ENCODE assay signal across 2 cellular contexts in the genomic region with DNA sequence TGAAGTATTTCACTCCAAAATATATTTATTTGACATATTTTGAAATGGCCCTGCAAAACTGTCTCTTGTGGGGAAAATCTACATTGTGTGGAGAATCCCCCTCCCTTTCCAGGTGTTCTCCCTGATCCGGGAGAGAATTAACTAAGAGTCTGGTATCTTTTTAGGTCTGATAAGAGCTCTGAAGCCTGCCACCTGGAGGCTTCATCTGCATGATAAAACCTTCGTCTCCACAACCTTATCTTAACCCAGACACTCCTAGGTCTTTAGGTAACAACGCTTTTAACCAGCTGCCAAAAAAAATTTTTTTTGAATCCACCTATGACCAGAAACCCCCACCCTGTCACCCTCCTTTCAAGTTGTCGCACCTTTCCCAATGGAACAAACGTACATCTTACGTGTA.
TF ChIP-seq lines count a peak whose summit lies in the region.

No MANE protein-coding gene starts in this region.

TF ChIP-seq in H1, 55 proteins besides CTCF, POLR2A, EP300 and RAD21:
- TF ChIP-seq MAFK (IDR thresholded peaks at IDR 0.05; ENCODE audit: low read depth, low read length): no peak
- TF ChIP-seq BCL11A (IDR thresholded peaks at IDR 0.05; ENCODE audit: low read depth in 2 of 2, low read length in 2 of 2): no peak
- TF ChIP-seq RXRA (IDR thresholded peaks at IDR 0.05; ENCODE audit: insufficient read depth, low read depth, low read length): no peak
- TF ChIP-seq SP4 (IDR thresholded peaks at IDR 0.05; ENCODE audit: low read length): no peak
- TF ChIP-seq ZNF274 (IDR thresholded peaks at IDR 0.05; ENCODE audit: borderline replicate concordance, extremely low read depth, low read length): no peak
- TF ChIP-seq, protein P1, sequence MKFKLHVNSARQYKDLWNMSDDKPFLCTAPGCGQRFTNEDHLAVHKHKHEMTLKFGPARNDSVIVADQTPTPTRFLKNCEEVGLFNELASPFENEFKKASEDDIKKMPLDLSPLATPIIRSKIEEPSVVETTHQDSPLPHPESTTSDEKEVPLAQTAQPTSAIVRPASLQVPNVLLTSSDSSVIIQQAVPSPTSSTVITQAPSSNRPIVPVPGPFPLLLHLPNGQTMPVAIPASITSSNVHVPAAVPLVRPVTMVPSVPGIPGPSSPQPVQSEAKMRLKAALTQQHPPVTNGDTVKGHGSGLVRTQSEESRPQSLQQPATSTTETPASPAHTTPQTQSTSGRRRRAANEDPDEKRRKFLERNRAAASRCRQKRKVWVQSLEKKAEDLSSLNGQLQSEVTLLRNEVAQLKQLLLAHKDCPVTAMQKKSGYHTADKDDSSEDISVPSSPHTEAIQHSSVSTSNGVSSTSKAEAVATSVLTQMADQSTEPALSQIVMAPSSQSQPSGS (IDR thresholded peaks at IDR 0.05; ENCODE audit: low read length): no peak
- no peak for TF ChIP-seq NRF1 (IDR thresholded peaks at IDR 0.05; ENCODE audit: low read depth, low read length)
- no peak for TF ChIP-seq TBP (IDR thresholded peaks at IDR 0.05; ENCODE audit: low read depth, low read length)
- TF ChIP-seq TCF12 (IDR thresholded peaks at IDR 0.05; ENCODE audit: low read depth, low read length): 0 out of 2 replicates have a peak, but pooled peaks have one; percentile 5
- peak; percentile 64 for TF ChIP-seq ASH2L (IDR thresholded peaks at IDR 0.05; ENCODE audit: low read length)

TF ChIP-seq in liver, 16 proteins besides CTCF, POLR2A, EP300 and RAD21:
- TF ChIP-seq, protein P2, sequence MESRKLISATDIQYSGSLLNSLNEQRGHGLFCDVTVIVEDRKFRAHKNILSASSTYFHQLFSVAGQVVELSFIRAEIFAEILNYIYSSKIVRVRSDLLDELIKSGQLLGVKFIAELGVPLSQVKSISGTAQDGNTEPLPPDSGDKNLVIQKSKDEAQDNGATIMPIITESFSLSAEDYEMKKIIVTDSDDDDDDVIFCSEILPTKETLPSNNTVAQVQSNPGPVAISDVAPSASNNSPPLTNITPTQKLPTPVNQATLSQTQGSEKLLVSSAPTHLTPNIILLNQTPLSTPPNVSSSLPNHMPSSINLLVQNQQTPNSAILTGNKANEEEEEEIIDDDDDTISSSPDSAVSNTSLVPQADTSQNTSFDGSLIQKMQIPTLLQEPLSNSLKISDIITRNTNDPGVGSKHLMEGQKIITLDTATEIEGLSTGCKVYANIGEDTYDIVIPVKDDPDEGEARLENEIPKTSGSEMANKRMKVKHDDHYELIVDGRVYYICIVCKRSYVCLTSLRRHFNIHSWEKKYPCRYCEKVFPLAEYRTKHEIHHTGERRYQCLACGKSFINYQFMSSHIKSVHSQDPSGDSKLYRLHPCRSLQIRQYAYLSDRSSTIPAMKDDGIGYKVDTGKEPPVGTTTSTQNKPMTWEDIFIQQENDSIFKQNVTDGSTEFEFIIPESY (IDR thresholded peaks at IDR 0.05): no peak
- no peak for TF ChIP-seq JUND (IDR thresholded peaks at IDR 0.05)
- TF ChIP-seq, protein P3, sequence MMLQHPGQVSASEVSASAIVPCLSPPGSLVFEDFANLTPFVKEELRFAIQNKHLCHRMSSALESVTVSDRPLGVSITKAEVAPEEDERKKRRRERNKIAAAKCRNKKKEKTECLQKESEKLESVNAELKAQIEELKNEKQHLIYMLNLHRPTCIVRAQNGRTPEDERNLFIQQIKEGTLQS (IDR thresholded peaks at IDR 0.05): no peak
- TF ChIP-seq, protein P4, sequence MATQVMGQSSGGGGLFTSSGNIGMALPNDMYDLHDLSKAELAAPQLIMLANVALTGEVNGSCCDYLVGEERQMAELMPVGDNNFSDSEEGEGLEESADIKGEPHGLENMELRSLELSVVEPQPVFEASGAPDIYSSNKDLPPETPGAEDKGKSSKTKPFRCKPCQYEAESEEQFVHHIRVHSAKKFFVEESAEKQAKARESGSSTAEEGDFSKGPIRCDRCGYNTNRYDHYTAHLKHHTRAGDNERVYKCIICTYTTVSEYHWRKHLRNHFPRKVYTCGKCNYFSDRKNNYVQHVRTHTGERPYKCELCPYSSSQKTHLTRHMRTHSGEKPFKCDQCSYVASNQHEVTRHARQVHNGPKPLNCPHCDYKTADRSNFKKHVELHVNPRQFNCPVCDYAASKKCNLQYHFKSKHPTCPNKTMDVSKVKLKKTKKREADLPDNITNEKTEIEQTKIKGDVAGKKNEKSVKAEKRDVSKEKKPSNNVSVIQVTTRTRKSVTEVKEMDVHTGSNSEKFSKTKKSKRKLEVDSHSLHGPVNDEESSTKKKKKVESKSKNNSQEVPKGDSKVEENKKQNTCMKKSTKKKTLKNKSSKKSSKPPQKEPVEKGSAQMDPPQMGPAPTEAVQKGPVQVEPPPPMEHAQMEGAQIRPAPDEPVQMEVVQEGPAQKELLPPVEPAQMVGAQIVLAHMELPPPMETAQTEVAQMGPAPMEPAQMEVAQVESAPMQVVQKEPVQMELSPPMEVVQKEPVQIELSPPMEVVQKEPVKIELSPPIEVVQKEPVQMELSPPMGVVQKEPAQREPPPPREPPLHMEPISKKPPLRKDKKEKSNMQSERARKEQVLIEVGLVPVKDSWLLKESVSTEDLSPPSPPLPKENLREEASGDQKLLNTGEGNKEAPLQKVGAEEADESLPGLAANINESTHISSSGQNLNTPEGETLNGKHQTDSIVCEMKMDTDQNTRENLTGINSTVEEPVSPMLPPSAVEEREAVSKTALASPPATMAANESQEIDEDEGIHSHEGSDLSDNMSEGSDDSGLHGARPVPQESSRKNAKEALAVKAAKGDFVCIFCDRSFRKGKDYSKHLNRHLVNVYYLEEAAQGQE (IDR thresholded peaks at IDR 0.05): no peak
- no peak for TF ChIP-seq YY1 (IDR thresholded peaks at IDR 0.05)
- TF ChIP-seq SP1 (IDR thresholded peaks at IDR 0.05): no peak
- TF ChIP-seq, protein P5, sequence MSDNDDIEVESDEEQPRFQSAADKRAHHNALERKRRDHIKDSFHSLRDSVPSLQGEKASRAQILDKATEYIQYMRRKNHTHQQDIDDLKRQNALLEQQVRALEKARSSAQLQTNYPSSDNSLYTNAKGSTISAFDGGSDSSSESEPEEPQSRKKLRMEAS (IDR thresholded peaks at IDR 0.05): no peak
- TF ChIP-seq RXRA (IDR thresholded peaks at IDR 0.05): no peak
- no peak for TF ChIP-seq EGR1 (IDR thresholded peaks at IDR 0.05; ENCODE audit: low read depth in 2 of 2)
- TF ChIP-seq FOXA1 (IDR thresholded peaks at IDR 0.05): no peak
- TF ChIP-seq FOXA2 (IDR thresholded peaks at IDR 0.05): no peak
- no peak for TF ChIP-seq GABPA (IDR thresholded peaks at IDR 0.05 in 1 of 2, conservative IDR thresholded peaks at IDR 0.05 in 1 of 2)
- no peak for TF ChIP-seq HNF4A (conservative IDR thresholded peaks at IDR 0.05)
- TF ChIP-seq NR2F2 (IDR thresholded peaks at IDR 0.05): no peak
- no peak for TF ChIP-seq HNF4G (IDR thresholded peaks at IDR 0.05)
- TF ChIP-seq TAF1 (conservative IDR thresholded peaks at IDR 0.05): no peak
